ENCODE assay signal across 2 cellular contexts in genomic region chr1:1062364-1063163, GRCh38.
TF ChIP-seq lines count a peak whose summit lies in the region.

No MANE protein-coding gene starts in this region.

TF ChIP-seq in HepG2, 621 proteins besides CTCF, POLR2A, EP300 and RAD21:
- TF ChIP-seq ZMAT3 (CRISPR knock-in tag; conservative IDR thresholded peaks at IDR 0.05) (no peak), NFE2L1 (CRISPR knock-in tag; IDR thresholded peaks at IDR 0.05; ENCODE audit: borderline replicate concordance) (no peak), ZC3H4 (CRISPR knock-in tag; IDR thresholded peaks at IDR 0.05; ENCODE audit: borderline replicate concordance) (no peak), KDM5B (CRISPR knock-in tag; IDR thresholded peaks at IDR 0.05; ENCODE audit: borderline replicate concordance) (no peak), ARNT2 (CRISPR knock-in tag; IDR thresholded peaks at IDR 0.05; ENCODE audit: low read depth) (no peak), NFIC (IDR thresholded peaks at IDR 0.05; ENCODE audit: low read length) (no peak), TRIM24 (CRISPR knock-in tag; IDR thresholded peaks at IDR 0.05) (no peak), KDM2A (CRISPR knock-in tag; IDR thresholded peaks at IDR 0.05; ENCODE audit: borderline replicate concordance, low read depth) (no peak), HNRNPL (IDR thresholded peaks at IDR 0.05; ENCODE audit: low read depth, low read length) (no peak), CHD2 (IDR thresholded peaks at IDR 0.05; ENCODE audit: low read depth, low read length) (no peak)

TF ChIP-seq in GM12891, 5 proteins besides CTCF, POLR2A, EP300 and RAD21:
- TF ChIP-seq SPI1 (IDR thresholded peaks at IDR 0.05; ENCODE audit: low read depth, low read length) (no peak), PAX5 (IDR thresholded peaks at IDR 0.05; ENCODE audit: insufficient read depth, low read length, severe bottlenecking) (no peak), TAF1 (IDR thresholded peaks at IDR 0.05; ENCODE audit: low read depth, low read length) (no peak), POU2F2 (IDR thresholded peaks at IDR 0.05; ENCODE audit: low read depth, low read length) (no peak), POLR2AphosphoS5 (IDR thresholded peaks at IDR 0.05; ENCODE audit: low read depth, low read length) (no peak)
